Comparison of ENCODE assay signal across 27 cellular contexts in the genomic region with DNA sequence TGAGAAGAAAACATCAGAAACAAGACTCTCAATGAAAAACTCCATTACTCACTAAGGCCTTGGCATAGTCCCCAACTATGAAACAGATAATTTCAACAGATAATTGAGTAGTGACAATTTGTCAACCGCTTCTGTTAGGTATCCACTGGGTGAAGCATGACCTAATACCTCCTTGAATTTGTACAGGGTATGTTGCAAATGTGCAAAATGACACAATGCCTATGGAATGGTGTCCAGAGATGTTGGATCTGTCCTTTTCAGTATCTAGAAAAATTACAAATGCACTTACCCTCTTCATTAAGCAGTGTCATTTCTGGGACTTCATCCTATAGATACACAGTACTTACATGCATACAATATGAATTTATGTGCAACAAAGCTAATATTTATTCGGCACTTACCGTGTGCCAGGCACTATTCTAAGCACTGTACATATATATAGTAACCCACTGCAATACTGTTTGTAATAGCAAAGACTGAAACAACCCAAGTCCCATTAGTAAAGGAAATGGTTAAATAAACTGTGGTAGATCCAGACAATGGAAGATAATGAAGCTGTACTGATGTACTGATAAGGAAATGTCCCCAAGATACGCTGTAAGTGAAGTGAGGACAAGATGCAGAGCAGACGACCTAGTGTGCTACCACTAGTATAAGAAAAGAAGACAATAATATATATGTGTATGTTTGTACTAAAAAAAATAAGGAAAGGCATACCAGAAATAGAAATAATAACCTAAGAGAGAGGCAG. TPM values are rescaled to one million over a fixed set of nuclear protein-coding genes. Genes with fewer than 3 reads are reported as not detected.
DNase-seq lines count a peak whose midpoint lies in the region; FAIRE-seq and TF ChIP-seq lines count a peak whose summit lies in the region.
"Had no signal": no experiment of that assay in that cellular context is flagged by ENCODE, and none has a peak within 500 bp of the region (broad histone marks: within the 10 kb centered on the region; RNA-seq: fewer than 3 reads in every experiment).

No MANE protein-coding gene starts in this region.

- BruUV-seq in mammary epithelial cell (replicated peaks; lab: Mats Ljungman, UMichigan), result no TSS peak

- H3F3A ChIP-seq in GM23248 (ENCODE audit: insufficient read depth), result 0 out of 2 replicates have a peak, but pooled peaks cover 19% of the 10 kb centered on the region

- H3K36me3 ChIP-seq in GM23248 (ENCODE audit: low read depth), result peaks cover 16% of the 10 kb centered on the region
- H3K36me3 ChIP-seq in astrocyte (ENCODE audit: insufficient read depth, low read length), result peaks cover 11% of the 10 kb centered on the region
- no peaks in the 10 kb centered on the region for H3K36me3 ChIP-seq in mammary epithelial cell (ENCODE audit: insufficient read depth, low read length)
- H3K36me3 ChIP-seq: colonic mucosa had no signal

- no peaks in the 10 kb centered on the region for H3K27me3 Mint-ChIP-seq in astrocyte (ENCODE audit: low read depth, unreplicated experiment)
- H3K27me3 Mint-ChIP-seq in glutamatergic neuron (ENCODE audit: unreplicated experiment), result no peaks in the 10 kb centered on the region
- H3K27me3 Mint-ChIP-seq: activated naive CD8-positive, alpha-beta T cell had no signal

- intact Hi-C loops in mammary epithelial cell (cut with micrococcal nuclease), result no loop called here

- H3K4me3 Mint-ChIP-seq in astrocyte (ENCODE audit: unreplicated experiment), result no peak overlapping the region
- peak overlapping the region; percentile 34 for H3K4me3 Mint-ChIP-seq in glutamatergic neuron (ENCODE audit: unreplicated experiment)
- H3K4me3 Mint-ChIP-seq: activated naive CD8-positive, alpha-beta T cell; activated T-helper 1 cell treated with anti-CD3 and anti-CD28 coated beads, Interleukin-12 subunit alpha, Interleukin-12 subunit beta, Interleukin-2, Interleukin-4 antibody, amounts not matched to agents 30 ng/mL and 10 ng/mL and 1 ng/mL, durations not matched to agents 14 hours and 24 hours and 36 hours; endodermal cell had no signal

- no peaks in the 10 kb centered on the region for H3K79me2 ChIP-seq in GM23248 (ENCODE audit: insufficient read depth)
- H3K79me2 ChIP-seq in astrocyte (ENCODE audit: insufficient read depth, low read length), result no peaks in the 10 kb centered on the region
- no peaks in the 10 kb centered on the region for H3K79me2 ChIP-seq in mammary epithelial cell (ENCODE audit: insufficient read depth, low read length)

- FAIRE-seq in astrocyte (lab: Jason Lieb, UNC), result peak; percentile 45
- FAIRE-seq: A549, G401.6, GM19239, RCC 7860 had no signal

- H3K4me3 ChIP-seq in GM23248, result no peak overlapping the region
- H3K4me3 ChIP-seq in astrocyte (ENCODE audit: insufficient read depth, low read depth, low read length), result no peak overlapping the region
- H3K4me3 ChIP-seq in mammary epithelial cell (replicated peaks in 1 of 3; ENCODE audit: insufficient read depth in 1 of 3, low read depth in 2 of 3, low read length in 3 of 3), result no peak overlapping the region
- H3K4me3 ChIP-seq: A549, colonic mucosa, lower lobe of right lung, right atrium auricular region had no signal

- in situ Hi-C loops in GM23248 (cut with MboI) (no loop called here), mammary epithelial cell (cut with MboI; ENCODE audit: low sequenced_read_pairs in 2 of 2) (no loop called here)

- peak; percentile 55 for DNase-seq in AG08395 (ENCODE audit: low spot score)
- peak; percentile 80 for DNase-seq in GM23248
- DNase-seq in astrocyte (ENCODE audit: low read depth), result no peak
- DNase-seq in glutamatergic neuron, result no peak
- no peak for DNase-seq in T1000 (lab: John Stamatoyannopoulos, UW)
- DNase-seq in NCI-H2227 treated with DMSO at 0.1 percent for 48 hours (lab: John Stamatoyannopoulos, UW), result no peak
- DNase-seq in OCI-M1 (lab: John Stamatoyannopoulos, UW), result no peak
- no peak for DNase-seq in mammary epithelial cell
- DNase-seq: C1 segment of cervical spinal cord; colonic mucosa; endodermal cell; foreskin keratinocyte; hippocampal formation; islet precursor cell; lower lobe of right lung; NCI-H187; NCI-H446 treated with DMSO at 0.1 percent for 48 hours; NK-92 treated with Interleukin-12 subunit alpha and Interleukin-12 subunit beta, amount 100 ng/mL, for 24 hours; nucleus accumbens; stimulated activated CD8-positive, alpha-beta memory T cell treated with anti-CD3 and anti-CD28 coated beads, Interleukin-4, amount 100 ng/mL, for 48 hours had no signal

- peaks cover 14% of the 10 kb centered on the region for H3K4me1 ChIP-seq in GM23248 (ENCODE audit: insufficient read depth)
- H3K4me1 ChIP-seq in astrocyte (ENCODE audit: insufficient read depth, low read length), result no peaks in the 10 kb centered on the region
- H3K4me1 ChIP-seq in mammary epithelial cell (ENCODE audit: insufficient read depth, low read length), result no peaks in the 10 kb centered on the region
- H3K4me1 ChIP-seq: A549, colonic mucosa, foreskin keratinocyte, right atrium auricular region had no signal

- H3K9me3 ChIP-seq in GM23248 (ENCODE audit: low read depth) (no peaks in the 10 kb centered on the region), astrocyte (ENCODE audit: insufficient read depth, low read depth, low read length) (no peaks in the 10 kb centered on the region), mammary epithelial cell (replicated peaks; ENCODE audit: insufficient read depth, low read length) (no peaks in the 10 kb centered on the region)
- H3K9me3 ChIP-seq: A549, colonic mucosa, lower lobe of right lung, right atrium auricular region had no signal

- H4K20me1 ChIP-seq in GM23248 (ENCODE audit: insufficient read depth) (no peaks in the 10 kb centered on the region), astrocyte (ENCODE audit: insufficient read depth, low read length) (peaks cover 12% of the 10 kb centered on the region), mammary epithelial cell (ENCODE audit: insufficient read depth, low read length) (no peaks in the 10 kb centered on the region)

- H3K4me1 Mint-ChIP-seq in astrocyte (ENCODE audit: low read depth, unreplicated experiment), result peaks cover 23% of the 10 kb centered on the region
- peaks cover 3% of the 10 kb centered on the region for H3K4me1 Mint-ChIP-seq in glutamatergic neuron (ENCODE audit: low read depth, unreplicated experiment)

- H3K9me2 ChIP-seq in GM23248 (ENCODE audit: insufficient read depth), result no peaks in the 10 kb centered on the region

- H3K36me3 Mint-ChIP-seq in astrocyte (ENCODE audit: low read depth, unreplicated experiment) (peaks cover 6% of the 10 kb centered on the region), glutamatergic neuron (ENCODE audit: unreplicated experiment) (no peaks in the 10 kb centered on the region)

- TF ChIP-seq CTCF in astrocyte (IDR thresholded peaks at IDR 0.05; ENCODE audit: insufficient read depth, low read depth, low read length) (no peak), glutamatergic neuron (IDR thresholded peaks at IDR 0.05; ENCODE audit: partially characterized antibody, unreplicated experiment) (no peak), mammary epithelial cell (conservative IDR thresholded peaks at IDR 0.05 in 1 of 2, IDR thresholded peaks at IDR 0.05 in 1 of 2; ENCODE audit: extremely low read depth in 1 of 2, insufficient read depth in 1 of 2, low read depth in 1 of 2, low read length in 2 of 2) (no peak)

- H3K27me3 ChIP-seq in GM23248 (replicated peaks; ENCODE audit: insufficient read depth) (no peaks in the 10 kb centered on the region), astrocyte (ENCODE audit: insufficient read depth, low read length) (no peaks in the 10 kb centered on the region), mammary epithelial cell (ENCODE audit: insufficient read depth, low read length) (peaks cover 7% of the 10 kb centered on the region)
- H3K27me3 ChIP-seq: colonic mucosa, foreskin keratinocyte, right atrium auricular region had no signal

- 69 to 71% methylated on average over 5 of the region's 5 CpGs for WGBS in GM23248 (ENCODE audit: low coverage in 1 of 2, low lambda C conversion rate in 2 of 2, missing lambda C conversion rate in 2 of 2), 2 experiments
- WGBS in mammary epithelial cell (ENCODE audit: low coverage, missing lambda C conversion rate), result 72% methylated on average over 5 of the region's 5 CpGs

- peak overlapping the region; percentile 9; the same call in 1 of the 2 replicates for H3K27ac ChIP-seq in GM23248
- no peak overlapping the region for H3K27ac ChIP-seq in astrocyte (ENCODE audit: low read depth, low read length)
- H3K27ac ChIP-seq in mammary epithelial cell (ENCODE audit: insufficient read depth, low read depth, low read length), result no peak overlapping the region
- H3K27ac ChIP-seq: A549, colonic mucosa, foreskin keratinocyte, lower lobe of right lung, right atrium auricular region had no signal

- H2AFZ ChIP-seq in GM23248 (no peak overlapping the region), astrocyte (ENCODE audit: low read depth, low read length) (no peak overlapping the region), mammary epithelial cell (ENCODE audit: low read depth, low read length) (no peak overlapping the region)

- dilution Hi-C loops in mammary epithelial cell (cut with HindIII; ENCODE audit: low sequenced_read_pairs), result no loop called here

- H3K4me2 ChIP-seq in GM23248 (ENCODE audit: unreplicated experiment) (peak overlapping the region; percentile 5), astrocyte (ENCODE audit: low read length) (no peak overlapping the region), mammary epithelial cell (ENCODE audit: insufficient read depth, low read depth, low read length) (no peak overlapping the region)
- H3K4me2 ChIP-seq: A549 had no signal

- CTCF ChIA-PET in mammary epithelial cell (lab: Charles Lee; ENCODE audit: low non-redundant PET), result no interaction called here

- H3K27ac Mint-ChIP-seq in astrocyte (ENCODE audit: unreplicated experiment) (no peak overlapping the region), glutamatergic neuron (ENCODE audit: unreplicated experiment) (peak overlapping the region; percentile 1)
- H3K27ac Mint-ChIP-seq: activated naive CD8-positive, alpha-beta T cell; activated T-helper 1 cell treated with anti-CD3 and anti-CD28 coated beads, Interleukin-12 subunit alpha, Interleukin-12 subunit beta, Interleukin-2, Interleukin-4 antibody, amounts not matched to agents 30 ng/mL and 10 ng/mL and 1 ng/mL, durations not matched to agents 14 hours and 24 hours and 36 hours; endodermal cell had no signal

- no peak overlapping the region for H3K9ac ChIP-seq in GM23248
- H3K9ac ChIP-seq in astrocyte (ENCODE audit: low read length), result no peak overlapping the region
- H3K9ac ChIP-seq in mammary epithelial cell (ENCODE audit: insufficient read depth, low read length), result no peak overlapping the region

- H3K9me3 Mint-ChIP-seq in astrocyte (ENCODE audit: unreplicated experiment), result no peaks in the 10 kb centered on the region
- H3K9me3 Mint-ChIP-seq in glutamatergic neuron (ENCODE audit: unreplicated experiment), result no peaks in the 10 kb centered on the region
- H3K9me3 Mint-ChIP-seq: activated T-helper 1 cell treated with anti-CD3 and anti-CD28 coated beads, Interleukin-12 subunit alpha, Interleukin-12 subunit beta, Interleukin-2, Interleukin-4 antibody, amounts not matched to agents 30 ng/mL and 10 ng/mL and 1 ng/mL, durations not matched to agents 14 hours and 24 hours and 36 hours; endodermal cell had no signal

RNA-seq across cellular contexts. Expression of a gene that starts 21.4 kb away (rescaled TPM):
- total RNA-seq in GM23248 (2014; rRNA removed; shearing (Covaris generic)), result not detected in 2 replicates
- polyA plus RNA-seq in GM23248 (2016; fragmentation: Nextera tagmentation; extraction: Ambion mirVana) (0.03 and 0.05 TPM in 2 replicates), mammary epithelial cell (not detected)
- total RNA-seq in astrocyte (not detected in 2 replicates), glutamatergic neuron (ENCODE audit: unreplicated experiment) (not detected), mammary epithelial cell (not detected)
- polyA minus RNA-seq in mammary epithelial cell, result not detected
- total RNA-seq: activated T-helper 1 cell treated with anti-CD3 and anti-CD28 coated beads, Interleukin-12 subunit alpha, Interleukin-12 subunit beta, Interleukin-2, Interleukin-4 antibody, amounts not matched to agents 30 ng/mL and 10 ng/mL and 1 ng/mL, durations not matched to agents 14 hours and 24 hours and 36 hours; foreskin keratinocyte had no signal
- polyA plus RNA-seq: foreskin keratinocyte had no signal

RNA-seq across cellular contexts. Expression of a gene that starts 34.8 kb away (rescaled TPM):
- total RNA-seq in GM23248 (2014; rRNA removed; shearing (Covaris generic)), result 17.3 and 18.8 TPM in 2 replicates
- polyA plus RNA-seq in GM23248 (2016; fragmentation: Nextera tagmentation; extraction: Ambion mirVana) (22.4 and 22.9 TPM in 2 replicates), mammary epithelial cell (1.4 TPM)
- total RNA-seq in astrocyte (36.2 TPM in 2 replicates), glutamatergic neuron (ENCODE audit: unreplicated experiment) (103 TPM), mammary epithelial cell (1 to 10 TPM; 1.0 to 5.8 TPM)
- polyA minus RNA-seq in mammary epithelial cell, result 1.2 TPM

Comparison
In these comparisons a context has a peak if more than half of its experiments do, and no peak if none do; other contexts are left out.
1. DNase-seq: peak in AG08395 (single experiment) and GM23248 (single experiment); none in astrocyte (single experiment), glutamatergic neuron (single experiment), T1000 (single experiment), NCI-H2227 treated with DMSO at 0.1 percent for 48 hours (single experiment), OCI-M1 (single experiment) and mammary epithelial cell (single experiment).